In the genomic region with DNA sequence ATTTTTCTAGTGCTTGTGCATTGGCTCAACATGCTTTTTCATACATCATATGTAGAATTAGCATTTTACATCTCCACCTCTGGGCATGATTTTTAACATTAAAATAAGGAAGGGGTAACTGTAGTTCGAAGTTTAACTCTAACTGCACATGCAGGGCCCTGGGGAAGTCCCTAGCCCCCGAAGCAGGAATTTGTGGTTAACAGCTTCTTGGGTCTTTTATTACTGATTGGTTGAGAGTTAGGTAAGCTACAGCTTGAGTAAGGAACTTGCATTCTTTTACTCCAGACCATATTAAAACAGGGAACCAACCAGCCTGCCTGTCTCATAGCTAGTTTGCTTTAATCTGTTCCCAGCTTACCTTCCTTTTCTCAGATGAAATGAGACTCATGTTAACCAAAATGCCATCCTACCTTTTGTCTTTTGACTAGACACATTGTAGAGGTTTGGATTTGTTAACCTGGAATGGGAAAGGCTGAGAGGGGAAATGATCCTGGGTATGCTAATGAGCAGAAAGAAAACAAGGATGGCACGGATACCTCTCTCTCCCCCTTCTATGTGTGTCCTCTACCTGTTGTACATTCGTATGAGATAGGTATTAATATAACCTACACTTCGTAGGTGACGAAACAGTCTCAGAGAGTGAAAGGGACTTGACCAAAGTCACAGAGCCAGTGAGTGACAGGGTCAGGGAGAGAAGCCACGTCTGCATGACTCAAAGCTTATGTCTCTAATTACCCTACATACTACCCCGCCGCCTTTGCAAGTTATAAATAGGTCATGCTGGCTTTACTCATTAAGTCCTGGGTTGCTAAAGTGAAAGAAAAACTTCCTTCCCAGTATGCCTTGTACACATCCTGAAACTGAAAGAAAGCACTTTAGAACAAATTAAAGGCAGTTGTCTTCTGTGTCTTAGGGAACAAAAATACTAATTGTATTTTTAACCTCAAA, we compare ENCODE assay signal across 8 cellular contexts.
DNase-seq lines count a peak whose midpoint lies in the region; ATAC-seq and TF ChIP-seq lines count a peak whose summit lies in the region.

No MANE protein-coding gene starts in this region.

- H4K20me1 ChIP-seq in Karpas-422 (ENCODE audit: insufficient read depth, low read depth, low read length), result no peaks in the 10 kb centered on the region

- H3K4me1 ChIP-seq in Karpas-422 (ENCODE audit: low read length), result peaks cover 41% of the 10 kb centered on the region
- H3K4me1 ChIP-seq in neutrophil (ENCODE audit: control insufficient read depth in 1 of 2, insufficient read depth in 1 of 2, low read depth in 1 of 2, low read length in 1 of 2), result peaks cover 19 to 20% of the 10 kb centered on the region in 2 experiments

- H3K9me2 ChIP-seq in Karpas-422 (replicated peaks; ENCODE audit: insufficient read depth, low read length), result no peaks in the 10 kb centered on the region

- H3K36me3 ChIP-seq in Karpas-422 (ENCODE audit: insufficient read depth, low read length), result no peaks in the 10 kb centered on the region
- no peaks in the 10 kb centered on the region for H3K36me3 ChIP-seq in neutrophil
- no peaks in the 10 kb centered on the region for H3K36me3 ChIP-seq in MG63

- DNase-seq in GF-D8 (lab: John Stamatoyannopoulos, UW), result peak; percentile 37
- DNase-seq in Karpas-422, result peak; percentile 85
- peak; percentile 39 for DNase-seq in activated T-cell treated with anti-CD3 and anti-CD28 coated beads for 24 hours (ENCODE audit: low read depth)
- DNase-seq in NCI-H1417 treated with DMSO at 0.1 percent for 48 hours (lab: John Stamatoyannopoulos, UW), result no peak
- DNase-seq in amygdala (lab: John Stamatoyannopoulos, UW), result no peak
- no peak for DNase-seq in MG63

- H3K4me2 ChIP-seq in Karpas-422 (ENCODE audit: low read depth, low read length, poor library complexity, severe bottlenecking), result peak overlapping the region; percentile 62

- H3K27me3 ChIP-seq in Karpas-422 (ENCODE audit: low read length) (no peaks in the 10 kb centered on the region), neutrophil (no peaks in the 10 kb centered on the region), MG63 (no peaks in the 10 kb centered on the region)

- H3K9me3 ChIP-seq in Karpas-422 (ENCODE audit: low read length) (no peaks in the 10 kb centered on the region), neutrophil (no peaks in the 10 kb centered on the region), MG63 (no peaks in the 10 kb centered on the region)

- H3K27ac ChIP-seq in Karpas-422 (ENCODE audit: low read length) (peak overlapping the region; percentile 92), neutrophil (peak overlapping the region; percentile 84)

- H3K9ac ChIP-seq in Karpas-422 (ENCODE audit: low read length), result peak overlapping the region; percentile 61

- peak overlapping the region; percentile 40 for H2AFZ ChIP-seq in Karpas-422 (ENCODE audit: low read length)

- peak; percentile 92 for ATAC-seq in GM21576 (IDR thresholded peaks at IDR 0.05; ENCODE audit: unreplicated experiment)

- no peaks in the 10 kb centered on the region for H3K79me2 ChIP-seq in Karpas-422 (ENCODE audit: low read length)

- TF ChIP-seq CTCF in neutrophil (IDR thresholded peaks at IDR 0.05), result no peak

- peak overlapping the region; percentile 45 for H3K4me3 ChIP-seq in Karpas-422 (ENCODE audit: low read length)
- peak overlapping the region; percentile 47 for H3K4me3 ChIP-seq in neutrophil (ENCODE audit: low read depth in 1 of 2, low read length in 1 of 2)
- H3K4me3 ChIP-seq in MG63, result no peak overlapping the region

Comparison
In these comparisons a context has a peak if more than half of its experiments do, and no peak if none do; other contexts are left out.
1. DNase-seq: peak in GF-D8 (single experiment), Karpas-422 (single experiment) and activated T-cell treated with anti-CD3 and anti-CD28 coated beads for 24 hours (single experiment); none in NCI-H1417 treated with DMSO at 0.1 percent for 48 hours (single experiment), amygdala (0 of 56) and MG63 (single experiment).